ENCODE assay signal across 1 cellular context in genomic region chrX:102765217-102765616, GRCh38.
TF ChIP-seq lines count a peak whose summit lies in the region.

No MANE protein-coding gene starts in this region.

TF ChIP-seq in endothelial cell of umbilical vein, 7 proteins besides CTCF, POLR2A, EP300 and RAD21:
- TF ChIP-seq FOS (IDR thresholded peaks at IDR 0.05; ENCODE audit: borderline replicate concordance, insufficient read depth, low read length) = peak; percentile 66
- peak; percentile 42 for TF ChIP-seq POLR2AphosphoS5 (IDR thresholded peaks at IDR 0.05; ENCODE audit: insufficient read depth, low read depth, low read length)
- peak; percentile 56 for TF ChIP-seq JUN (IDR thresholded peaks at IDR 0.05; ENCODE audit: borderline replicate concordance, insufficient read depth, insufficient read length, low read depth)
- no peak for TF ChIP-seq MAX (IDR thresholded peaks at IDR 0.05; ENCODE audit: insufficient read depth, insufficient read length)
- TF ChIP-seq MYC (IDR thresholded peaks at IDR 0.05; ENCODE audit: low read depth, low read length) = no peak
